Comparison of ENCODE assay signal across 17 cellular contexts in the genomic region with DNA sequence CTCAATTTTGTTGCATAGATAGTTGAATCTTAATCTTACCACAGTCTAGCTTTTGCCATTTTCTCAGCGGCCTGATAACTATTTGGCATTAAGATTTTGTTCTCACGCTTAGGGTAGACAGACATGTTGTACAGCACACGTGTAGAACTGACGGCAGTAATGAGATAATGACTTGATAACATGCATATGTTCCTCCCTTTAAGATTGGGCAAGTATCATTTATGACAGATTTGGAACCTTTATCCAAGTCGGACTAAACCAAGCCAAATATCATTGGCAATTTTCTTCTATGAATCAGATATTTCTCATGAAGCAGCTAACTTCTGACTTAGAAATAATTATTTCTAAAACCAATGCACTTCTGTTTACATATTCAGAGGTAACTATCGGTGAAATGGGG.
DNase-seq lines count a peak whose midpoint lies in the region; ATAC-seq, FAIRE-seq and TF ChIP-seq lines count a peak whose summit lies in the region.
"Had no signal": no experiment of that assay in that cellular context is flagged by ENCODE, and none has a peak within 500 bp of the region (broad histone marks: within the 10 kb centered on the region; RNA-seq: fewer than 3 reads in every experiment).

No MANE protein-coding gene starts in this region.

- H3K4me2 ChIP-seq in astrocyte (ENCODE audit: low read length) = no peak overlapping the region
- H3K4me2 ChIP-seq: BLaER1 had no signal

- no peak overlapping the region for H3K9ac ChIP-seq in astrocyte (ENCODE audit: low read length)
- H3K9ac ChIP-seq: BLaER1 had no signal

- FAIRE-seq in astrocyte (lab: Jason Lieb, UNC) = peak; percentile 26
- FAIRE-seq: H54 had no signal

- TF ChIP-seq CTCF in astrocyte (IDR thresholded peaks at IDR 0.05; ENCODE audit: insufficient read depth, low read depth, low read length) = no peak
- no peak for TF ChIP-seq CTCF in fibroblast of pulmonary artery (IDR thresholded peaks at IDR 0.05; ENCODE audit: low read length, missing control alignments)
- TF ChIP-seq CTCF in upper lobe of right lung (IDR thresholded peaks at IDR 0.05) = no peak

- DNase-seq in left cardiac atrium (no peak), Right ventricle myocardium superior (no peak), astrocyte (ENCODE audit: low read depth) (no peak), fibroblast of pulmonary artery (ENCODE audit: low read depth) (peak; percentile 69), kidney glomerular epithelial cell (lab: John Stamatoyannopoulos, UW) (no peak), upper lobe of right lung (no peak)
- no peak for DNase-seq in activated effector memory CD4-positive, alpha-beta T cell treated with Interleukin-2 at 50 U/mL for 16 hours
- DNase-seq: AML-193; Caco-2; CD8-positive, alpha-beta memory T cell; DMS53; GF-D8 had no signal

- no peak overlapping the region for H3K27ac Mint-ChIP-seq in astrocyte (ENCODE audit: unreplicated experiment)
- H3K27ac Mint-ChIP-seq: CD8-positive, alpha-beta memory T cell had no signal

- no peak overlapping the region for H3K4me3 ChIP-seq in astrocyte (ENCODE audit: insufficient read depth, low read depth, low read length)
- H3K4me3 ChIP-seq in fibroblast of pulmonary artery (replicated peaks; ENCODE audit: low read depth, low read length) = no peak overlapping the region
- no peak overlapping the region for H3K4me3 ChIP-seq in upper lobe of right lung
- H3K4me3 ChIP-seq: BLaER1 had no signal

- peaks cover 1% of the 10 kb centered on the region for H3K36me3 Mint-ChIP-seq in astrocyte (ENCODE audit: low read depth, unreplicated experiment)

- H3K9me3 ChIP-seq in astrocyte (ENCODE audit: insufficient read depth, low read depth, low read length) (no peaks in the 10 kb centered on the region), upper lobe of right lung (no peaks in the 10 kb centered on the region)
- H3K9me3 ChIP-seq: BLaER1 had no signal

- no peaks in the 10 kb centered on the region for H3K79me2 ChIP-seq in astrocyte (ENCODE audit: insufficient read depth, low read length)

- H3K4me1 ChIP-seq in astrocyte (ENCODE audit: insufficient read depth, low read length) (no peaks in the 10 kb centered on the region), upper lobe of right lung (no peaks in the 10 kb centered on the region)
- H3K4me1 ChIP-seq: BLaER1, Caco-2 had no signal

- no peaks in the 10 kb centered on the region for H3K27me3 Mint-ChIP-seq in astrocyte (ENCODE audit: low read depth, unreplicated experiment)
- H3K27me3 Mint-ChIP-seq: CD8-positive, alpha-beta memory T cell had no signal

- H3K27ac ChIP-seq in astrocyte (ENCODE audit: low read depth, low read length) (no peak overlapping the region), upper lobe of right lung (no peak overlapping the region)
- H3K27ac ChIP-seq: 22Rv1, BLaER1, HL-60 had no signal

- intact Hi-C loops in left cardiac atrium (cut with DNase I) (no loop called here), Right ventricle myocardium superior (cut with DNase I) (loop anchor here (10.0 kb wide), 1 partner anchor 678 kb away; no protein-coding TSS in a partner anchor), upper lobe of right lung (cut with DNase I) (no loop called here)

- H3K27me3 ChIP-seq in astrocyte (ENCODE audit: insufficient read depth, low read length) (no peaks in the 10 kb centered on the region), upper lobe of right lung (no peaks in the 10 kb centered on the region)
- H3K27me3 ChIP-seq: BLaER1 had no signal

- H3K4me3 Mint-ChIP-seq in astrocyte (ENCODE audit: unreplicated experiment) = no peak overlapping the region
- H3K4me3 Mint-ChIP-seq: CD8-positive, alpha-beta memory T cell had no signal

- H3K36me3 ChIP-seq in astrocyte (ENCODE audit: insufficient read depth, low read length) = no peaks in the 10 kb centered on the region
- no peaks in the 10 kb centered on the region for H3K36me3 ChIP-seq in upper lobe of right lung
- H3K36me3 ChIP-seq: BLaER1 had no signal

- H2AFZ ChIP-seq in astrocyte (ENCODE audit: low read depth, low read length) = no peak overlapping the region

- ATAC-seq in left cardiac atrium (peak; percentile 38 to 90), Right ventricle myocardium superior (ENCODE audit: poor library complexity) (no peak), upper lobe of right lung (no peak)
- ATAC-seq: HCT116 had no signal

- no peaks in the 10 kb centered on the region for H4K20me1 ChIP-seq in astrocyte (ENCODE audit: insufficient read depth, low read length)
- H4K20me1 ChIP-seq: BLaER1 had no signal

- peaks cover 6% of the 10 kb centered on the region for H3K9me3 Mint-ChIP-seq in astrocyte (ENCODE audit: unreplicated experiment)

- peaks cover 3% of the 10 kb centered on the region for H3K4me1 Mint-ChIP-seq in astrocyte (ENCODE audit: low read depth, unreplicated experiment)
- H3K4me1 Mint-ChIP-seq: CD8-positive, alpha-beta memory T cell had no signal

Comparison
In these comparisons a context has a peak if more than half of its experiments do, and no peak if none do; other contexts are left out.
1. ATAC-seq: peak in left cardiac atrium (2 of 2); none in Right ventricle myocardium superior (single experiment) and upper lobe of right lung (single experiment).